9 cellular contexts compared by ENCODE assay signal in the genomic region with DNA sequence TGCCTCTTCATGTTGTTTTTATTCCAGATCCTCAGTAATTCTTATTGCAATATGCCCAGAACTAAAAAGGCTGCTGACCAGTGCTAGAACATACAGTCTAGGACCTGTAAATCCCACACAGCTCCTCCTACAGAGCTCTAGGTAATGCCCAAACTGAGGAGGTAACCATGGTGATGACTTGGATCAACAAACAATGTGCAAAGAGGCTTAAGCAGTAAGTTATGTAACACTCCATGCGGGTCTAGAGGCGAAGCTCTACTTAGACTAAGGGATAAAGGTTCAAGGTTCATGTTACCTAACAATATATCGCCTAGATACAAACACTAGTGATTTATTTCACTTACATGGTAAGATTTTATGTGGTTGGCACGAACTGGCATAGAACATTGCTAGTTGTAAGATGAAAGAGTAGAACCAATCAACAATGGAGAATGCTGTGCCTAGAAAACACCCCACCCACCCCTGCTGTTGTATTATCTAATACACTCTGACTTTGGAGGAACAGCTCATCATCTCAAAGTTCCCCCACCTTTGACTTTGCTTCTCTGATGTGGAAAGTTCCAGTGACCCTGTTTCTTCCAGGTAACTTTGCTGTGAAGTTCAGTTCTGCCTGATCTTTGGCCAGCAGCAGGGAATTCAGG.
DNase-seq lines count a peak whose midpoint lies in the region; ATAC-seq and TF ChIP-seq lines count a peak whose summit lies in the region.
"Had no signal": no experiment of that assay in that cellular context is flagged by ENCODE, and none has a peak within 500 bp of the region (broad histone marks: within the 10 kb centered on the region; RNA-seq: fewer than 3 reads in every experiment).

No MANE protein-coding gene starts in this region.

- H3K9me3 Mint-ChIP-seq in HFFc6 = no peaks in the 10 kb centered on the region
- H3K9me3 Mint-ChIP-seq in activated CD4-positive, alpha-beta memory T cell treated with anti-CD3 and anti-CD28 coated beads, Interleukin-2, amount 10 ng/mL, durations not matched to agents 7 days and 5 days = no peaks in the 10 kb centered on the region

- 56 to 61% methylated on average over 4 of the region's 4 CpGs for WGBS in gastroesophageal sphincter (ENCODE audit: low coverage in 1 of 2), 2 donors

- DNase-seq in Ammon's horn (ENCODE audit: low spot score) (peak; percentile 40), HFFc6 (peak; percentile 68), left lobe of liver (ENCODE audit: low spot score) (no peak), MG63 (no peak)
- no peak for DNase-seq in activated CD4-positive, alpha-beta memory T cell treated with anti-CD3 and anti-CD28 coated beads, Interleukin-2, amount 10 ng/mL, durations not matched to agents 7 days and 5 days

- 0 out of 2 replicates have a peak overlapping the region, but pooled peaks have one; percentile 0 for H3K4me3 Mint-ChIP-seq in HFFc6
- H3K4me3 Mint-ChIP-seq in activated CD4-positive, alpha-beta memory T cell treated with anti-CD3 and anti-CD28 coated beads, Interleukin-2, amount 10 ng/mL, durations not matched to agents 7 days and 5 days = no peak overlapping the region

- no peaks in the 10 kb centered on the region for H3K4me1 ChIP-seq in gastroesophageal sphincter

- peaks cover 5% of the 10 kb centered on the region for H3K27me3 Mint-ChIP-seq in HFFc6 (ENCODE audit: insufficient read depth)
- H3K27me3 Mint-ChIP-seq in activated CD4-positive, alpha-beta memory T cell treated with anti-CD3 and anti-CD28 coated beads, Interleukin-2, amount 10 ng/mL, durations not matched to agents 7 days and 5 days = peaks cover 22% of the 10 kb centered on the region

- no peak for TF ChIP-seq EP300 in gastroesophageal sphincter (IDR thresholded peaks at IDR 0.05)

- H3K36me3 Mint-ChIP-seq in HFFc6 (ENCODE audit: low read depth) = no peaks in the 10 kb centered on the region
- no peaks in the 10 kb centered on the region for H3K36me3 Mint-ChIP-seq in activated CD4-positive, alpha-beta memory T cell treated with anti-CD3 and anti-CD28 coated beads, Interleukin-2, amount 10 ng/mL, durations not matched to agents 7 days and 5 days (ENCODE audit: low read depth)

- H3K27ac ChIP-seq in angular gyrus (ENCODE audit: low read depth, low read length) (peak overlapping the region; percentile 47), gastroesophageal sphincter (no peak overlapping the region)

- POLR2A ChIA-PET in activated CD4-positive, alpha-beta memory T cell treated with anti-CD3 and anti-CD28 coated beads, Interleukin-2, amount 10 ng/mL, durations not matched to agents 7 days and 5 days (lab: Charles Lee) = no interaction called here

- TF ChIP-seq POLR2A in gastroesophageal sphincter (IDR thresholded peaks at IDR 0.05) = no peak

- CTCF ChIA-PET in activated CD4-positive, alpha-beta memory T cell treated with anti-CD3 and anti-CD28 coated beads, Interleukin-2, amount 10 ng/mL, durations not matched to agents 7 days and 5 days (lab: Charles Lee) = interaction anchor here (1.4 kb wide), 1 partner anchor 583 kb away, joined by 4 read pairs; no protein-coding TSS in a partner anchor

- peak overlapping the region; percentile 63 for H3K27ac Mint-ChIP-seq in HFFc6
- H3K27ac Mint-ChIP-seq in activated CD4-positive, alpha-beta memory T cell treated with anti-CD3 and anti-CD28 coated beads, Interleukin-2, amount 10 ng/mL, durations not matched to agents 7 days and 5 days = no peak overlapping the region

- H3K27me3 ChIP-seq in gastroesophageal sphincter (no peaks in the 10 kb centered on the region), MG63 (peaks cover 13% of the 10 kb centered on the region)

- H3K36me3 ChIP-seq in gastroesophageal sphincter (no peaks in the 10 kb centered on the region), MG63 (no peaks in the 10 kb centered on the region)

- ATAC-seq in left lobe of liver = peak; percentile 90
- ATAC-seq in HG03520 (IDR thresholded peaks at IDR 0.05; ENCODE audit: unreplicated experiment) = no peak
- no peak for ATAC-seq in gastroesophageal sphincter
- ATAC-seq: activated CD4-positive, CD25-positive, alpha-beta regulatory T cell treated with anti-CD3 and anti-CD28 coated beads, Interleukin-2, amount 50 U/mL, for 24 hours had no signal

- H3K4me1 Mint-ChIP-seq in HFFc6 (ENCODE audit: low read depth) = peaks cover 24% of the 10 kb centered on the region
- H3K4me1 Mint-ChIP-seq in activated CD4-positive, alpha-beta memory T cell treated with anti-CD3 and anti-CD28 coated beads, Interleukin-2, amount 10 ng/mL, durations not matched to agents 7 days and 5 days = no peaks in the 10 kb centered on the region

- H3K4me3 ChIP-seq in gastroesophageal sphincter = no peak overlapping the region
- H3K4me3 ChIP-seq in MG63 = no peak overlapping the region

- TF ChIP-seq CTCF in HFFc6 (IDR thresholded peaks at IDR 0.05) (no peak), gastroesophageal sphincter (IDR thresholded peaks at IDR 0.05) (no peak)

- no peaks in the 10 kb centered on the region for H3K9me3 ChIP-seq in gastroesophageal sphincter
- H3K9me3 ChIP-seq in MG63 = no peaks in the 10 kb centered on the region

Comparison
In these comparisons a context has a peak if more than half of its experiments do, and no peak if none do; other contexts are left out.
1. DNase-seq: peak in Ammon's horn (single experiment) and HFFc6 (single experiment); none in left lobe of liver (single experiment), activated CD4-positive, alpha-beta memory T cell treated with anti-CD3 and anti-CD28 coated beads, Interleukin-2, amount 10 ng/mL, durations not matched to agents 7 days and 5 days (single experiment) and MG63 (single experiment).